In genomic region chr16:57977418-57978069, GRCh38 we compare ENCODE assay signal across 2 cellular contexts.
TF ChIP-seq lines count a peak whose summit lies in the region.

No MANE protein-coding gene starts in this region.

TF ChIP-seq in GM23338, 12 proteins besides CTCF, POLR2A, EP300 and RAD21 (continued from another document):
- TF ChIP-seq ZNF462 (CRISPR knock-in tag; IDR thresholded peaks at IDR 0.05): no peak
- no peak for TF ChIP-seq EZH2 (IDR thresholded peaks at IDR 0.05; ENCODE audit: low read depth, unreplicated experiment)
- TF ChIP-seq, protein P1, sequence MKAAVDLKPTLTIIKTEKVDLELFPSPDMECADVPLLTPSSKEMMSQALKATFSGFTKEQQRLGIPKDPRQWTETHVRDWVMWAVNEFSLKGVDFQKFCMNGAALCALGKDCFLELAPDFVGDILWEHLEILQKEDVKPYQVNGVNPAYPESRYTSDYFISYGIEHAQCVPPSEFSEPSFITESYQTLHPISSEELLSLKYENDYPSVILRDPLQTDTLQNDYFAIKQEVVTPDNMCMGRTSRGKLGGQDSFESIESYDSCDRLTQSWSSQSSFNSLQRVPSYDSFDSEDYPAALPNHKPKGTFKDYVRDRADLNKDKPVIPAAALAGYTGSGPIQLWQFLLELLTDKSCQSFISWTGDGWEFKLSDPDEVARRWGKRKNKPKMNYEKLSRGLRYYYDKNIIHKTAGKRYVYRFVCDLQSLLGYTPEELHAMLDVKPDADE (IDR thresholded peaks at IDR 0.05): no peak
- no peak for TF ChIP-seq CREB1 (CRISPR knock-in tag; IDR thresholded peaks at IDR 0.05; ENCODE audit: low read depth)
- TF ChIP-seq, protein P2, sequence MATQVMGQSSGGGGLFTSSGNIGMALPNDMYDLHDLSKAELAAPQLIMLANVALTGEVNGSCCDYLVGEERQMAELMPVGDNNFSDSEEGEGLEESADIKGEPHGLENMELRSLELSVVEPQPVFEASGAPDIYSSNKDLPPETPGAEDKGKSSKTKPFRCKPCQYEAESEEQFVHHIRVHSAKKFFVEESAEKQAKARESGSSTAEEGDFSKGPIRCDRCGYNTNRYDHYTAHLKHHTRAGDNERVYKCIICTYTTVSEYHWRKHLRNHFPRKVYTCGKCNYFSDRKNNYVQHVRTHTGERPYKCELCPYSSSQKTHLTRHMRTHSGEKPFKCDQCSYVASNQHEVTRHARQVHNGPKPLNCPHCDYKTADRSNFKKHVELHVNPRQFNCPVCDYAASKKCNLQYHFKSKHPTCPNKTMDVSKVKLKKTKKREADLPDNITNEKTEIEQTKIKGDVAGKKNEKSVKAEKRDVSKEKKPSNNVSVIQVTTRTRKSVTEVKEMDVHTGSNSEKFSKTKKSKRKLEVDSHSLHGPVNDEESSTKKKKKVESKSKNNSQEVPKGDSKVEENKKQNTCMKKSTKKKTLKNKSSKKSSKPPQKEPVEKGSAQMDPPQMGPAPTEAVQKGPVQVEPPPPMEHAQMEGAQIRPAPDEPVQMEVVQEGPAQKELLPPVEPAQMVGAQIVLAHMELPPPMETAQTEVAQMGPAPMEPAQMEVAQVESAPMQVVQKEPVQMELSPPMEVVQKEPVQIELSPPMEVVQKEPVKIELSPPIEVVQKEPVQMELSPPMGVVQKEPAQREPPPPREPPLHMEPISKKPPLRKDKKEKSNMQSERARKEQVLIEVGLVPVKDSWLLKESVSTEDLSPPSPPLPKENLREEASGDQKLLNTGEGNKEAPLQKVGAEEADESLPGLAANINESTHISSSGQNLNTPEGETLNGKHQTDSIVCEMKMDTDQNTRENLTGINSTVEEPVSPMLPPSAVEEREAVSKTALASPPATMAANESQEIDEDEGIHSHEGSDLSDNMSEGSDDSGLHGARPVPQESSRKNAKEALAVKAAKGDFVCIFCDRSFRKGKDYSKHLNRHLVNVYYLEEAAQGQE (IDR thresholded peaks at IDR 0.05; ENCODE audit: unreplicated experiment): no peak
- no peak for TF ChIP-seq ZNF114 (CRISPR knock-in tag; IDR thresholded peaks at IDR 0.05)
- no peak for TF ChIP-seq EZH2phosphoT487 (IDR thresholded peaks at IDR 0.05; ENCODE audit: unreplicated experiment)
- TF ChIP-seq JUNB (IDR thresholded peaks at IDR 0.05; ENCODE audit: unreplicated experiment): no peak
- no peak for TF ChIP-seq ZNF331 (CRISPR knock-in tag; IDR thresholded peaks at IDR 0.05; ENCODE audit: low read depth)
- no peak for TF ChIP-seq NANOG (IDR thresholded peaks at IDR 0.05; ENCODE audit: borderline replicate concordance)

TF ChIP-seq in SK-N-SH treated with all-trans-retinoic acid at 6 μM for 48 hours, 23 proteins besides CTCF, POLR2A, EP300 and RAD21 (continued from another document):
- TF ChIP-seq SNAI2 (CRISPR knock-in tag; IDR thresholded peaks at IDR 0.05): no peak
- TF ChIP-seq ARNTL (CRISPR knock-in tag; IDR thresholded peaks at IDR 0.05; ENCODE audit: borderline replicate concordance, low read depth): no peak
- no peak for TF ChIP-seq ZFP30 (CRISPR knock-in tag; IDR thresholded peaks at IDR 0.05)
- no peak for TF ChIP-seq CSRNP3 (CRISPR knock-in tag; IDR thresholded peaks at IDR 0.05)
- no peak for TF ChIP-seq TOX (CRISPR knock-in tag; IDR thresholded peaks at IDR 0.05; ENCODE audit: borderline replicate concordance)
- no peak for TF ChIP-seq RARB (CRISPR knock-in tag; IDR thresholded peaks at IDR 0.05)
- no peak for TF ChIP-seq PATZ1 (CRISPR knock-in tag; IDR thresholded peaks at IDR 0.05; ENCODE audit: borderline replicate concordance)
- no peak for TF ChIP-seq CREB5 (CRISPR knock-in tag; IDR thresholded peaks at IDR 0.05; ENCODE audit: low read depth)
- TF ChIP-seq, protein P3, sequence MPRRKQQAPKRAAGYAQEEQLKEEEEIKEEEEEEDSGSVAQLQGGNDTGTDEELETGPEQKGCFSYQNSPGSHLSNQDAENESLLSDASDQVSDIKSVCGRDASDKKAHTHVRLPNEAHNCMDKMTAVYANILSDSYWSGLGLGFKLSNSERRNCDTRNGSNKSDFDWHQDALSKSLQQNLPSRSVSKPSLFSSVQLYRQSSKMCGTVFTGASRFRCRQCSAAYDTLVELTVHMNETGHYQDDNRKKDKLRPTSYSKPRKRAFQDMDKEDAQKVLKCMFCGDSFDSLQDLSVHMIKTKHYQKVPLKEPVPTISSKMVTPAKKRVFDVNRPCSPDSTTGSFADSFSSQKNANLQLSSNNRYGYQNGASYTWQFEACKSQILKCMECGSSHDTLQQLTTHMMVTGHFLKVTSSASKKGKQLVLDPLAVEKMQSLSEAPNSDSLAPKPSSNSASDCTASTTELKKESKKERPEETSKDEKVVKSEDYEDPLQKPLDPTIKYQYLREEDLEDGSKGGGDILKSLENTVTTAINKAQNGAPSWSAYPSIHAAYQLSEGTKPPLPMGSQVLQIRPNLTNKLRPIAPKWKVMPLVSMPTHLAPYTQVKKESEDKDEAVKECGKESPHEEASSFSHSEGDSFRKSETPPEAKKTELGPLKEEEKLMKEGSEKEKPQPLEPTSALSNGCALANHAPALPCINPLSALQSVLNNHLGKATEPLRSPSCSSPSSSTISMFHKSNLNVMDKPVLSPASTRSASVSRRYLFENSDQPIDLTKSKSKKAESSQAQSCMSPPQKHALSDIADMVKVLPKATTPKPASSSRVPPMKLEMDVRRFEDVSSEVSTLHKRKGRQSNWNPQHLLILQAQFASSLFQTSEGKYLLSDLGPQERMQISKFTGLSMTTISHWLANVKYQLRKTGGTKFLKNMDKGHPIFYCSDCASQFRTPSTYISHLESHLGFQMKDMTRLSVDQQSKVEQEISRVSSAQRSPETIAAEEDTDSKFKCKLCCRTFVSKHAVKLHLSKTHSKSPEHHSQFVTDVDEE (CRISPR knock-in tag; IDR thresholded peaks at IDR 0.05): no peak
